ENCODE assay signal across 17 cellular contexts in genomic region chr11:3077174-3077839, GRCh38.
"Had no signal": no experiment of that assay in that cellular context is flagged by ENCODE, and none has a peak within 500 bp of the region (broad histone marks: within the 10 kb centered on the region; RNA-seq: fewer than 3 reads in every experiment).

No MANE protein-coding gene starts in this region.

- DNase-seq: activated CD4-positive, alpha-beta memory T cell treated with anti-CD3 and anti-CD28 coated beads, Interleukin-2, amount 10 ng/mL, durations not matched to agents 7 days and 5 days; activated CD4-positive, alpha-beta T cell treated with anti-CD3 and anti-CD28 coated beads for 48 hours; activated CD4-positive, CD25-positive, alpha-beta regulatory T cell; activated CD8-positive, alpha-beta memory T cell treated with anti-CD3 and anti-CD28 coated beads, Interleukin-2, amount 10 ng/mL, durations not matched to agents 7 days and 5 days; activated effector memory CD4-positive, alpha-beta T cell treated with Interleukin-2 at 50 U/mL for 16 hours; activated naive CD4-positive, alpha-beta T cell treated with anti-CD3 and anti-CD28 coated beads, Interleukin-2, amount 50 U/mL, for 16 hours; erythroblast; right lobe of liver; spleen; stimulated activated CD8-positive, alpha-beta memory T cell treated with anti-CD3 and anti-CD28 coated beads, Interleukin-4, amount 100 ng/mL, for 48 hours; stimulated activated naive CD4-positive, alpha-beta T cell; T-helper 1 cell; T-helper 9 cell; upper lobe of right lung had no signal

- H3K36me3 ChIP-seq: ascending aorta, right lobe of liver, spleen, upper lobe of right lung had no signal

- H3K4me3 ChIP-seq: ascending aorta, coronary artery, lung, right lobe of liver, spleen, upper lobe of right lung had no signal

- H3K27me3 ChIP-seq: ascending aorta, right lobe of liver, upper lobe of right lung had no signal

- H3K9me3 ChIP-seq: ascending aorta, right lobe of liver, spleen, upper lobe of right lung had no signal

- H3K4me1 ChIP-seq: right lobe of liver, spleen, upper lobe of right lung had no signal

- H3K27ac ChIP-seq: ascending aorta, coronary artery, right lobe of liver, spleen, upper lobe of right lung had no signal

- ATAC-seq: activated CD8-positive, alpha-beta memory T cell treated with anti-CD3 and anti-CD28 coated beads, Interleukin-2, amount 10 ng/mL, durations not matched to agents 7 days and 5 days; upper lobe of right lung had no signal
